ENCODE assay signal across 26 cellular contexts in the genomic region with DNA sequence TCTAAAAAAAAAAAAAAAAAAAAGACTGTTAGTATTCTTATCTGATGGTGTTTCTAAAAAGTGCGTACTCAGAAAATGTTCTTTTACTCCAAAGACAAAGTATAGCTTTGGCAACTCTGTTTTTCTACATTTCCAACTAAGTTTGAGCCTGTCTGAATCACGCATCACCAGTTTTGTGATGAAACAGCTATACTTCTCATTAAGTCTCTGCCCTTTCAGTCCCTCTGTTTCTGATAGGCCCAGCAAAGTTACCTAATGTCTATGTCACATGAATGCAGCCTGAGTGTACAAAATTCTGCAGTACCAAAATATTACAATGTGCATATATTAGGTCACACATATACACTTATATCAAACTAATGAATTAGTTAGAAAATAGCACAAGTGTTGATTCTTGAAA.
"Had no signal": no experiment of that assay in that cellular context is flagged by ENCODE, and none has a peak within 500 bp of the region (broad histone marks: within the 10 kb centered on the region; RNA-seq: fewer than 3 reads in every experiment).

No MANE protein-coding gene starts in this region.

- ATAC-seq: K562, Panc1, PC-3, T-cell had no signal

- H3K27ac ChIP-seq: HL-60, KMS-11, RWPE1 had no signal

- H3K9me3 ChIP-seq: SK-N-SH had no signal

- H3K9me2 ChIP-seq: SK-N-SH had no signal

- H3K9ac ChIP-seq: KMS-11, SK-N-SH had no signal

- H3K4me3 ChIP-seq: K562 had no signal

- H3K4me2 ChIP-seq: KMS-11, SK-N-SH had no signal

- DNase-seq: Kasumi-1, MM.1S, NCI-H1048, NCI-H1105, NCI-H1417, NCI-H146, NCI-H1694 treated with DMSO at 0.1 percent for 48 hours, NCI-H1930, NCI-H2081, NCI-H2107, NCI-H226, NCI-H446, NCI-H510A, NCI-H524 treated with DMSO at 0.1 percent for 48 hours, NCI-H69, NCI-H774, PC-3, SHP77, SK-N-SH, SW 1271, T-cell had no signal
